ENCODE assay signal across 20 cellular contexts in genomic region chr1:194807530-194808220, GRCh38.
A peak's percentile ranks its signal among the peaks of the same experiment; 100 is the strongest.
DNase-seq lines count a peak whose midpoint lies in the region; ATAC-seq, FAIRE-seq and TF ChIP-seq lines count a peak whose summit lies in the region.
"Had no signal": no experiment of that assay in that cellular context is flagged by ENCODE, and none has a peak within 500 bp of the region (broad histone marks: within the 10 kb centered on the region; RNA-seq: fewer than 3 reads in every experiment).

No MANE protein-coding gene starts in this region.

- no peak overlapping the region for H3K9ac ChIP-seq in GM12878 (ENCODE audit: control insufficient read depth, insufficient read depth, low read length)
- H3K9ac ChIP-seq in kidney (ENCODE audit: low read length in 2 of 2), result no peak overlapping the region
- H3K9ac ChIP-seq: BLaER1, KMS-11 had no signal

- H3K4me3 ChIP-seq in OCI-LY7 (ENCODE audit: low read depth, low read length, poor library complexity, severe bottlenecking) (no peak overlapping the region), GM12878 (no peak overlapping the region), esophagus muscularis mucosa (no peak overlapping the region), kidney (ENCODE audit: low read length in 2 of 2) (no peak overlapping the region)
- H3K4me3 ChIP-seq: BLaER1, GM23338 had no signal

- in situ Hi-C loops in GM12878 (cut with MboI), result no loop called here

- H3K4me1 ChIP-seq in OCI-LY7 (ENCODE audit: insufficient read depth, low read length, poor library complexity, severe bottlenecking) (no peaks in the 10 kb centered on the region), GM12878 (ENCODE audit: control insufficient read depth, insufficient read depth, low read length) (no peaks in the 10 kb centered on the region), esophagus muscularis mucosa (no peaks in the 10 kb centered on the region), kidney (ENCODE audit: control insufficient read depth in 1 of 2, insufficient read depth in 1 of 2, low read depth in 1 of 2, low read length in 2 of 2) (no peaks in the 10 kb centered on the region)
- H3K4me1 ChIP-seq: BLaER1 had no signal

- SMC1A ChIA-PET in GM12878 (lab: Charles Lee; ENCODE audit: uncharacterized antibody, unreplicated experiment), result interaction anchor here (1.0 to 2.4 kb wide), 2 partner anchors 12 to 20 kb away, joined by 4 to 6 read pairs; no protein-coding TSS in a partner anchor

- POLR2A ChIA-PET in OCI-LY7 (lab: Charles Lee), result interaction anchor here (0.7 to 1.0 kb wide), 2 partner anchors 9 to 20 kb away, joined by 3 read pairs; no protein-coding TSS in a partner anchor
- POLR2A ChIA-PET in GM12878 (lab: Charles Lee), result interaction anchor here (0.7 kb wide), 1 partner anchor 12 kb away, joined by 3 read pairs; no protein-coding TSS in a partner anchor

- H3K4me2 ChIP-seq in OCI-LY7 (ENCODE audit: low read length) (no peak overlapping the region), GM12878 (ENCODE audit: control insufficient read depth, insufficient read depth) (no peak overlapping the region)
- H3K4me2 ChIP-seq: BLaER1, KMS-11 had no signal

- TF ChIP-seq POLR2A in GM12878 (IDR thresholded peaks at IDR 0.05; ENCODE audit: low read depth, low read length) (no peak), esophagus muscularis mucosa (IDR thresholded peaks at IDR 0.05; ENCODE audit: low read depth) (no peak)

- H3K9me3 ChIP-seq in OCI-LY7 (ENCODE audit: low read length) (no peaks in the 10 kb centered on the region), GM12878 (replicated peaks; ENCODE audit: control insufficient read depth, insufficient read depth, low read length) (no peaks in the 10 kb centered on the region), esophagus muscularis mucosa (no peaks in the 10 kb centered on the region), kidney (ENCODE audit: control insufficient read depth in 1 of 2, low read length in 2 of 2) (no peaks in the 10 kb centered on the region)
- H3K9me3 ChIP-seq: BLaER1 had no signal

- DNase-seq in OCI-LY7 (ENCODE audit: low spot score), result no peak
- no peak for DNase-seq in GM12878 (ENCODE audit: low read depth, low spot score)
- no peak for DNase-seq in cardiac septum (ENCODE audit: low spot score)
- no peak for DNase-seq in esophagus muscularis mucosa (ENCODE audit: extremely low spot score)
- DNase-seq in kidney, result no peak
- DNase-seq: ACHN; AML-193; CD4-positive, alpha-beta memory T cell; DMS79 treated with DMSO at 0.1 percent for 48 hours; GF-D8; HCEC 1CT; HFFc6 had no signal

- H2AFZ ChIP-seq in OCI-LY7 (ENCODE audit: low read length) (peak overlapping the region; percentile 59; the same call in 1 of the 2 replicates), GM12878 (ENCODE audit: control insufficient read depth, low read depth, low read length) (no peak overlapping the region; the same call in 1 of the 2 replicates)
- H2AFZ ChIP-seq: GM23338 had no signal

- FAIRE-seq in GM12878 (lab: Jason Lieb, UNC) (no peak), kidney (lab: Jason Lieb, UNC) (no peak)
- FAIRE-seq: A204.1, H54, HepG2 had no signal

- CTCF ChIA-PET in OCI-LY7 (lab: Charles Lee; ENCODE audit: unreplicated experiment), result interaction anchor here (0.6 kb wide), 1 partner anchor 15 kb away, joined by 3 read pairs; no protein-coding TSS in a partner anchor
- CTCF ChIA-PET in GM12878 (lab: Yijun Ruan, JAX), result no interaction called here

- H4K20me1 ChIP-seq in OCI-LY7 (ENCODE audit: insufficient read depth, low read length) (no peaks in the 10 kb centered on the region), GM12878 (ENCODE audit: control insufficient read depth, insufficient read depth) (no peaks in the 10 kb centered on the region)
- H4K20me1 ChIP-seq: BLaER1 had no signal

- no TSS peak for BruUV-seq in OCI-LY7 (replicated peaks; lab: Mats Ljungman, UMichigan)
- BruUV-seq in GM12878 (replicated peaks; lab: Mats Ljungman, UMichigan), result no TSS peak

- no peak overlapping the region for H3K27ac ChIP-seq in OCI-LY7 (ENCODE audit: low read depth, low read length, poor library complexity, severe bottlenecking)
- no peak overlapping the region for H3K27ac ChIP-seq in GM12878 (ENCODE audit: control insufficient read depth, insufficient read depth)
- H3K27ac ChIP-seq in esophagus muscularis mucosa (replicated peaks in 1 of 4), result no peak overlapping the region
- no peak overlapping the region for H3K27ac ChIP-seq in kidney (ENCODE audit: low read depth in 2 of 2, low read length in 2 of 2)
- H3K27ac ChIP-seq: BLaER1, KMS-11 had no signal

- TF ChIP-seq RAD21 in GM12878 (IDR thresholded peaks at IDR 0.05; ENCODE audit: insufficient read depth, low read depth, low read length), result no peak

- WGBS in GM12878 (ENCODE audit: insufficient coverage, insufficient replicate concordance, low lambda C conversion rate, missing lambda C conversion rate), result 13% methylated on average over 1 of the region's 1 CpG
- 76% methylated on average over 1 of the region's 1 CpG for WGBS in esophagus muscularis mucosa

- H3K9me2 ChIP-seq in OCI-LY7 (ENCODE audit: insufficient read depth, low read length), result no peaks in the 10 kb centered on the region

- ATAC-seq in HG02588 (IDR thresholded peaks at IDR 0.05; ENCODE audit: unreplicated experiment) (peak; percentile 45), GM12878 (peak; percentile 60), GM18873 (IDR thresholded peaks at IDR 0.05; ENCODE audit: low FRiP score, unreplicated experiment) (no peak)
- ATAC-seq: GM23338, HepG2 had no signal

- H3K36me3 ChIP-seq in OCI-LY7 (ENCODE audit: insufficient read depth, low read length) (no peaks in the 10 kb centered on the region), GM12878 (ENCODE audit: control insufficient read depth in 2 of 2, insufficient read depth in 2 of 2, low read length in 1 of 2) (no peaks in the 10 kb centered on the region), esophagus muscularis mucosa (no peaks in the 10 kb centered on the region), kidney (ENCODE audit: control insufficient read depth in 1 of 2, insufficient read depth in 2 of 2, low read length in 2 of 2) (no peaks in the 10 kb centered on the region)
- H3K36me3 ChIP-seq: BLaER1 had no signal

- RAD21 ChIA-PET in GM12878 (lab: Charles Lee; ENCODE audit: unreplicated experiment), result no interaction called here

- H3K79me2 ChIP-seq in OCI-LY7 (ENCODE audit: insufficient read depth, low read depth, low read length), result no peaks in the 10 kb centered on the region
- H3K79me2 ChIP-seq in GM12878 (ENCODE audit: control insufficient read depth, insufficient read depth, low read length), result no peaks in the 10 kb centered on the region

- TF ChIP-seq EP300 in GM12878 (IDR thresholded peaks at IDR 0.05; ENCODE audit: borderline replicate concordance in 1 of 2, control insufficient read depth in 1 of 2, low read depth in 2 of 2, low read length in 2 of 2) (no peak), esophagus muscularis mucosa (IDR thresholded peaks at IDR 0.05) (no peak)

- intact Hi-C loops in OCI-LY7 (cut with micrococcal nuclease; ENCODE audit: unreplicated experiment), result no loop called here
- intact Hi-C loops in GM12878 (cut with micrococcal nuclease; ENCODE audit: unreplicated experiment), result no loop called here
- intact Hi-C loops in cardiac septum (cut with DNase I), result no loop called here
- intact Hi-C loops in esophagus muscularis mucosa (cut with DNase I), result no loop called here
- intact Hi-C loops in kidney (cut with DNase I), result no loop called here

- H3K27me3 ChIP-seq in GM12878 (replicated peaks in 1 of 2; ENCODE audit: control insufficient read depth in 2 of 2, insufficient read depth in 2 of 2, low read length in 1 of 2) (no peaks in the 10 kb centered on the region), esophagus muscularis mucosa (no peaks in the 10 kb centered on the region)
- H3K27me3 ChIP-seq: BLaER1 had no signal

- TF ChIP-seq CTCF in OCI-LY7 (conservative IDR thresholded peaks at IDR 0.05; ENCODE audit: low read length), result no peak
- no peak for TF ChIP-seq CTCF in GM12878 (IDR thresholded peaks at IDR 0.05 in 2 of 3, conservative IDR thresholded peaks at IDR 0.05 in 1 of 3; ENCODE audit: control insufficient read depth in 2 of 3, extremely low read depth in 1 of 3, insufficient read depth in 1 of 3, low read depth in 3 of 3, low read length in 3 of 3)
- TF ChIP-seq CTCF in esophagus muscularis mucosa (IDR thresholded peaks at IDR 0.05), result no peak
- no peak for TF ChIP-seq CTCF in kidney (IDR thresholded peaks at IDR 0.05; ENCODE audit: borderline replicate concordance, extremely low read depth, insufficient read depth)

TF ChIP-seq in GM12878, 131 proteins besides CTCF, POLR2A, EP300 and RAD21 (continues in another document):
- TF ChIP-seq DPF2 (IDR thresholded peaks at IDR 0.05), result peak; percentile 59; the same call in 1 of the 2 replicates
- no peak for TF ChIP-seq STAT3 (IDR thresholded peaks at IDR 0.05; ENCODE audit: low read depth, low read length)
- peak in 1 of 2 experiments; percentile 31; a peak in 2 of 4 replicates for TF ChIP-seq IKZF2 (IDR thresholded peaks at IDR 0.05)
- TF ChIP-seq RAD51 (IDR thresholded peaks at IDR 0.05), result peak; percentile 80
- TF ChIP-seq PKNOX1 (IDR thresholded peaks at IDR 0.05), result peak; percentile 94
- TF ChIP-seq MTA2 (IDR thresholded peaks at IDR 0.05; ENCODE audit: low read depth), result peak; percentile 70; the same call in 1 of the 2 replicates
